Comparison of ENCODE assay signal across 1 cellular context in genomic region chr11:94423467-94423866, GRCh38.
TF ChIP-seq lines count a peak whose summit lies in the region.

No MANE protein-coding gene starts in this region.

TF ChIP-seq in SK-N-SH treated with all-trans-retinoic acid at 6 μM for 48 hours, 23 proteins besides CTCF, POLR2A, EP300 and RAD21 (continued from another document):
- no peak for TF ChIP-seq PATZ1 (CRISPR knock-in tag; IDR thresholded peaks at IDR 0.05; ENCODE audit: borderline replicate concordance)
- TF ChIP-seq SNAI2 (CRISPR knock-in tag; IDR thresholded peaks at IDR 0.05), result no peak
- no peak for TF ChIP-seq ZNF565 (CRISPR knock-in tag; conservative IDR thresholded peaks at IDR 0.05; ENCODE audit: low read depth)
- no peak for TF ChIP-seq ZNF8 (CRISPR knock-in tag; IDR thresholded peaks at IDR 0.05)
- TF ChIP-seq ZFP30 (CRISPR knock-in tag; IDR thresholded peaks at IDR 0.05), result no peak
- no peak for TF ChIP-seq ESRRG (CRISPR knock-in tag; IDR thresholded peaks at IDR 0.05)
- TF ChIP-seq ZFP3 (CRISPR knock-in tag; IDR thresholded peaks at IDR 0.05), result no peak
- no peak for TF ChIP-seq POU6F1 (CRISPR knock-in tag; IDR thresholded peaks at IDR 0.05; ENCODE audit: borderline replicate concordance, low read depth)
- TF ChIP-seq PPARA (CRISPR knock-in tag; IDR thresholded peaks at IDR 0.05; ENCODE audit: borderline replicate concordance), result no peak
- no peak for TF ChIP-seq GLIS3 (CRISPR knock-in tag; IDR thresholded peaks at IDR 0.05)
- TF ChIP-seq ZNF70 (CRISPR knock-in tag; IDR thresholded peaks at IDR 0.05), result no peak
- no peak for TF ChIP-seq RARB (CRISPR knock-in tag; IDR thresholded peaks at IDR 0.05)
